Comparison of ENCODE assay signal across 8 cellular contexts in genomic region chr19:294819-295686, GRCh38. TPM values are rescaled to one million over a fixed set of nuclear protein-coding genes. Genes with fewer than 3 reads are reported as not detected.
DNase-seq lines count a peak whose midpoint lies in the region; ATAC-seq and TF ChIP-seq lines count a peak whose summit lies in the region.

No MANE protein-coding gene starts in this region.

- peak overlapping the region; percentile 15 for H3K4me2 ChIP-seq in mesenchymal stem cell (ENCODE audit: low read length, poor library complexity, severe bottlenecking)

- no peak overlapping the region for H3K27ac ChIP-seq in CD4-positive, alpha-beta T cell (ENCODE audit: low read depth, low read length)
- H3K27ac ChIP-seq in mesenchymal stem cell (ENCODE audit: low read length, poor library complexity, severe bottlenecking) = no peak overlapping the region

- H3K9me3 Mint-ChIP-seq in CD4-positive, alpha-beta T cell = no peaks in the 10 kb centered on the region
- no peaks in the 10 kb centered on the region for H3K9me3 Mint-ChIP-seq in stimulated activated naive CD8-positive, alpha-beta T cell treated with anti-CD3 and anti-CD28 coated beads, Interleukin-15, amount 100 ng/mL, for 72 hours

- no peaks in the 10 kb centered on the region for H3K36me3 ChIP-seq in mesenchymal stem cell (ENCODE audit: control insufficient read depth in 1 of 2, insufficient read depth in 2 of 2, low read depth in 1 of 2, low read length in 2 of 2)

- intact Hi-C loops in CD4-positive, alpha-beta T cell (cut with DNase I, micrococcal nuclease) = loop anchor here in 1 of 2 experiments (10.0 kb wide), 1 partner anchor 210 kb away; the partner anchor contains the start of gene TPGS1

- H2BK5ac ChIP-seq in mesenchymal stem cell (ENCODE audit: low read depth, low read length, poor library complexity, severe bottlenecking) = no peak overlapping the region

- H3K27me3 ChIP-seq in CD4-positive, alpha-beta T cell (ENCODE audit: control insufficient read depth, insufficient read depth, low read length) = peaks cover 40% of the 10 kb centered on the region
- H3K27me3 ChIP-seq in mesenchymal stem cell (ENCODE audit: control insufficient read depth in 1 of 2, insufficient read depth in 1 of 2, low read length in 2 of 2) = peaks cover 18 to 53% of the 10 kb centered on the region in 2 experiments

- peak overlapping the region; percentile 28 for H4K8ac ChIP-seq in mesenchymal stem cell (ENCODE audit: low read length)

- H3K4ac ChIP-seq in mesenchymal stem cell (ENCODE audit: low read depth in 1 of 2, low read length in 2 of 2) = no peak overlapping the region

- no peak overlapping the region for H4K91ac ChIP-seq in mesenchymal stem cell (ENCODE audit: low read length)

- H3K79me1 ChIP-seq in mesenchymal stem cell (replicated peaks; ENCODE audit: low read length, poor library complexity, severe bottlenecking) = no peaks in the 10 kb centered on the region

- H3K23ac ChIP-seq in mesenchymal stem cell (ENCODE audit: low read length in 2 of 2) = no peak overlapping the region

- peak; percentile 72 for ATAC-seq in CD4-positive, alpha-beta T cell (ENCODE audit: poor library complexity)
- peak; percentile 79 for ATAC-seq in stimulated activated naive CD8-positive, alpha-beta T cell treated with anti-CD3 and anti-CD28 coated beads, Interleukin-15, amount 100 ng/mL, for 72 hours

- H2AK5ac ChIP-seq in mesenchymal stem cell (ENCODE audit: low read length, severe bottlenecking) = no peak overlapping the region

- no peak overlapping the region for H3K18ac ChIP-seq in mesenchymal stem cell (ENCODE audit: low read depth in 1 of 2, low read length in 2 of 2)

- peak; percentile 65 for TF ChIP-seq CTCF in CD4-positive, alpha-beta T cell (IDR thresholded peaks at IDR 0.05)

- peaks cover 44% of the 10 kb centered on the region for H3K27me3 Mint-ChIP-seq in CD4-positive, alpha-beta T cell
- peaks cover 47% of the 10 kb centered on the region for H3K27me3 Mint-ChIP-seq in stimulated activated naive CD8-positive, alpha-beta T cell treated with anti-CD3 and anti-CD28 coated beads, Interleukin-15, amount 100 ng/mL, for 72 hours

- H2BK120ac ChIP-seq in mesenchymal stem cell (ENCODE audit: low read depth, low read length) = no peak overlapping the region

- CTCF ChIA-PET in CD4-positive, alpha-beta T cell (lab: Charles Lee) = interaction anchor here (0.5 kb wide), 1 partner anchor 11 kb away, joined by 3 read pairs; no protein-coding TSS in a partner anchor

- H2BK15ac ChIP-seq in mesenchymal stem cell (ENCODE audit: low read depth, poor library complexity, severe bottlenecking) = no peak overlapping the region

- H2BK12ac ChIP-seq in mesenchymal stem cell (ENCODE audit: low read length in 2 of 2) = no peak overlapping the region

- no peaks in the 10 kb centered on the region for H3K9me3 ChIP-seq in CD4-positive, alpha-beta T cell (ENCODE audit: control insufficient read depth, low read length)
- no peaks in the 10 kb centered on the region for H3K9me3 ChIP-seq in mesenchymal stem cell (ENCODE audit: control insufficient read depth, low read length)

- 28% methylated on average over 43 of the region's 43 CpGs for WGBS in mesenchymal stem cell

- H3K36me3 Mint-ChIP-seq in CD4-positive, alpha-beta T cell (ENCODE audit: low read depth) = no peaks in the 10 kb centered on the region

- no peak overlapping the region for H3K9ac ChIP-seq in mesenchymal stem cell (ENCODE audit: low read length)

- H3K27ac Mint-ChIP-seq in CD4-positive, alpha-beta T cell = no peak overlapping the region
- peak overlapping the region in 1 of 2 donors; percentile 12 for H3K27ac Mint-ChIP-seq in stimulated activated naive CD8-positive, alpha-beta T cell treated with anti-CD3 and anti-CD28 coated beads, Interleukin-15, amount 100 ng/mL, for 72 hours

- DNase-seq in CD4-positive, alpha-beta T cell = peak in 9 of 10 experiments; percentile 21 to 52 (median 24)
- peak; percentile 78 for DNase-seq in HuH-7 (ENCODE audit: low spot score)
- DNase-seq in activated CD4-positive, CD25-positive, alpha-beta regulatory T cell treated with anti-CD3 and anti-CD28 coated beads, Interleukin-2, amount 50 U/mL, for 72 hours = peak; percentile 49
- DNase-seq in ecto neural progenitor cell (ENCODE audit: low spot score) = peak; percentile 82
- no peak for DNase-seq in mesenchymal stem cell
- DNase-seq in stimulated activated naive CD8-positive, alpha-beta T cell treated with anti-CD3 and anti-CD28 coated beads, Interleukin-15, amount 100 ng/mL, for 72 hours = peak; percentile 50 to 64
- no peak for DNase-seq in MV-4-11 (lab: John Stamatoyannopoulos, UW)
- no peak for DNase-seq in NCI-H2107 treated with DMSO at 0.1 percent for 48 hours (lab: John Stamatoyannopoulos, UW; ENCODE audit: unreplicated experiment)

- H3K14ac ChIP-seq in mesenchymal stem cell (ENCODE audit: low read length in 2 of 2) = peak overlapping the region in 1 of 2 experiments; percentile 17

- no peak overlapping the region for H2AFZ ChIP-seq in mesenchymal stem cell (ENCODE audit: low read depth, low read length)

- POLR2A ChIA-PET in CD4-positive, alpha-beta T cell (lab: Charles Lee) = no interaction called here

- peak overlapping the region in 1 of 2 experiments; percentile 55 for H3K4me3 ChIP-seq in mesenchymal stem cell (ENCODE audit: insufficient read depth in 1 of 2, low read depth in 1 of 2, low read length in 2 of 2)

- H3K4me1 ChIP-seq in mesenchymal stem cell (ENCODE audit: control insufficient read depth, insufficient read depth, low read depth, low read length) = peaks cover 27% of the 10 kb centered on the region

- H3K4me3 Mint-ChIP-seq in CD4-positive, alpha-beta T cell = peak overlapping the region; percentile 23
- peak overlapping the region in 1 of 2 donors; percentile 50 for H3K4me3 Mint-ChIP-seq in stimulated activated naive CD8-positive, alpha-beta T cell treated with anti-CD3 and anti-CD28 coated beads, Interleukin-15, amount 100 ng/mL, for 72 hours

- peaks cover 16% of the 10 kb centered on the region for H3K4me1 Mint-ChIP-seq in CD4-positive, alpha-beta T cell (ENCODE audit: low read depth)
- H3K4me1 Mint-ChIP-seq in stimulated activated naive CD8-positive, alpha-beta T cell treated with anti-CD3 and anti-CD28 coated beads, Interleukin-15, amount 100 ng/mL, for 72 hours = peaks cover 18% of the 10 kb centered on the region

RNA-seq across cellular contexts. Expression of gene PLPP2, which starts 3.9 kb away (rescaled TPM):
- total RNA-seq in CD4-positive, alpha-beta T cell = under 1 TPM in 1 of 2 experiments, not detected in 1; 0.64 TPM
- polyA plus RNA-seq in mesenchymal stem cell (2013, experiment 1 of 2) = 4.8 TPM
- polyA plus RNA-seq in mesenchymal stem cell (2013, experiment 2 of 2) = 5.1 TPM

RNA-seq across cellular contexts. Expression of gene MIER2, which starts 49.5 kb away (rescaled TPM):
- 10 to 100 TPM in 1 of 2 experiments, 1 to 10 TPM in 1; 9.5 to 11.5 TPM for total RNA-seq in CD4-positive, alpha-beta T cell
- polyA plus RNA-seq in mesenchymal stem cell (2013, experiment 1 of 2) = 32.6 TPM
- polyA plus RNA-seq in mesenchymal stem cell (2013, experiment 2 of 2) = 31.7 TPM

Comparison
In these comparisons a context has a peak if more than half of its experiments do, and no peak if none do; other contexts are left out.
1. DNase-seq: peak in CD4-positive, alpha-beta T cell (9 of 10), HuH-7 (single experiment), activated CD4-positive, CD25-positive, alpha-beta regulatory T cell treated with anti-CD3 and anti-CD28 coated beads, Interleukin-2, amount 50 U/mL, for 72 hours (single experiment), ecto neural progenitor cell (single experiment) and stimulated activated naive CD8-positive, alpha-beta T cell treated with anti-CD3 and anti-CD28 coated beads, Interleukin-15, amount 100 ng/mL, for 72 hours (2 of 2); none in mesenchymal stem cell (single experiment), MV-4-11 (single experiment) and NCI-H2107 treated with DMSO at 0.1 percent for 48 hours (single experiment).